In the genomic region with DNA sequence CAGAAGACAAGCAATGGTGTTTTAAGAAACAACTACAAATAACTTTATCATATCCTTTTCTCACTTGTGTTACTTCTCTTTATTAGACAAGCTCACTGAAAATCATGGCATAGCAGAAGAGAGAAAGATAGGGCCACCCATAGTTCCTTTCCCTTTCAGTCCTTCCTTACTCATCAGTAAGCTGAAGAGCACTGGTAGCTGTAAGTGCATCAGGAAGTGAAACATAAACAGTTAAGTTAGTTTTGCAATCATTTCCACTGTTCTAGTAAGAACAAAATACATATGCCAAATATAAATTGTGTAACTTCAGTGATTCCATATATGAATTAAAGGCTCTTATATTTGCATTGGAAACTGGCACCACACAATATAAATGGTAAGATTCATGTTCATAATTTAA, we compare ENCODE assay signal across 9 cellular contexts.
DNase-seq lines count a peak whose midpoint lies in the region; ATAC-seq and TF ChIP-seq lines count a peak whose summit lies in the region.
"Had no signal": no experiment of that assay in that cellular context is flagged by ENCODE, and none has a peak within 500 bp of the region (broad histone marks: within the 10 kb centered on the region; RNA-seq: fewer than 3 reads in every experiment).

No MANE protein-coding gene starts in this region.

- no peaks in the 10 kb centered on the region for H3K79me1 ChIP-seq in H9 (ENCODE audit: insufficient read depth, low read depth, low read length, poor library complexity, severe bottlenecking)

- H3K4me3 Mint-ChIP-seq in H9 = no peak overlapping the region
- H3K4me3 Mint-ChIP-seq: T-helper 1 cell treated with Interleukin-12 subunit alpha and Interleukin-12 subunit beta and Interleukin-4 antibody, amounts not matched to agents 30 μg/mL and 1 μg/mL, for 36 hours had no signal

- H3K56ac ChIP-seq in H9 (ENCODE audit: insufficient read length, low read depth, low read length) = no peak overlapping the region

- no peak overlapping the region for H2BK12ac ChIP-seq in H9 (ENCODE audit: insufficient read length, low read depth, low read length)

- H3K4me2 ChIP-seq in H9 (ENCODE audit: insufficient read depth, insufficient read length, low read length) = no peak overlapping the region

- no peak overlapping the region for H3K9ac ChIP-seq in H9 (ENCODE audit: extremely low read depth, insufficient read length, low read length)

- no peaks in the 10 kb centered on the region for H3K9me3 ChIP-seq in H9 (ENCODE audit: control insufficient read depth, low read depth, low read length)

- peak; percentile 12 for DNase-seq in CMK (ENCODE audit: low read depth)
- DNase-seq in fibroblast of the aortic adventitia (ENCODE audit: low read depth) = peak; percentile 13
- no peak for DNase-seq in H9
- DNase-seq in COLO668 (lab: John Stamatoyannopoulos, UW; ENCODE audit: unreplicated experiment) = no peak
- DNase-seq in superior temporal gyrus (ENCODE audit: extremely low spot score) = no peak

- H3K36me3 Mint-ChIP-seq in H9 (ENCODE audit: insufficient read depth in 1 of 3, low read depth in 3 of 3) = peaks cover 0 to 1% (median 0%) of the 10 kb centered on the region in 3 experiments; a peak in 1 of 7 replicates

- no peak overlapping the region for H3K18ac ChIP-seq in H9 (ENCODE audit: insufficient read length, low read depth, low read length)

- H2BK5ac ChIP-seq in H9 (ENCODE audit: insufficient read length, low read length) = no peak overlapping the region

- no peak overlapping the region for H4K91ac ChIP-seq in H9 (ENCODE audit: insufficient read length, low read depth, low read length)

- H2BK20ac ChIP-seq in H9 (ENCODE audit: low read depth, low read length, poor library complexity, severe bottlenecking) = no peak overlapping the region

- no peaks in the 10 kb centered on the region for H3K27me3 ChIP-seq in H9 (ENCODE audit: insufficient read depth, low read length)

- H4K20me1 ChIP-seq in H9 (ENCODE audit: control insufficient read depth, insufficient read depth, insufficient read length) = no peaks in the 10 kb centered on the region

- no peak overlapping the region for H4K5ac ChIP-seq in H9 (ENCODE audit: insufficient read length, low read depth, low read length)

- TF ChIP-seq CTCF in fibroblast of the aortic adventitia (IDR thresholded peaks at IDR 0.05; ENCODE audit: insufficient read depth, low read length) = no peak
- no peak for TF ChIP-seq CTCF in H9 (conservative IDR thresholded peaks at IDR 0.05)

- H3K4ac ChIP-seq in H9 (ENCODE audit: low read depth, low read length) = no peak overlapping the region

- no peaks in the 10 kb centered on the region; the same call in 1 of the 2 replicates for H3K27me3 Mint-ChIP-seq in H9 (ENCODE audit: low read depth)

- H3T11ph ChIP-seq in H9 (ENCODE audit: low read length) = no peak overlapping the region

- ATAC-seq in GM21515 (IDR thresholded peaks at IDR 0.05; ENCODE audit: unreplicated experiment) (peak; percentile 92), HG03575 (IDR thresholded peaks at IDR 0.05; ENCODE audit: extremely low read depth, insufficient number of reproducible peaks, low FRiP score, unreplicated experiment) (peak; percentile 96)
- ATAC-seq in activated CD4-positive, CD25-positive, alpha-beta regulatory T cell treated with anti-CD3 and anti-CD28 coated beads, Interleukin-2, amount 50 U/mL, for 24 hours = no peak

- H3K4me1 Mint-ChIP-seq in H9 = peaks cover 3 to 7% of the 10 kb centered on the region in 2 experiments; a peak in 2 of 4 replicates

- H2BK15ac ChIP-seq in H9 (ENCODE audit: low read depth, low read length) = no peak overlapping the region

- H4K8ac ChIP-seq in H9 (replicated peaks; ENCODE audit: insufficient read length, low read depth, low read length) = no peak overlapping the region

- no peak overlapping the region for H2AK5ac ChIP-seq in H9 (ENCODE audit: insufficient read length, low read length)

- no peaks in the 10 kb centered on the region for H3K9me3 Mint-ChIP-seq in H9
- H3K9me3 Mint-ChIP-seq: T-helper 1 cell treated with Interleukin-12 subunit alpha and Interleukin-12 subunit beta and Interleukin-4 antibody, amounts not matched to agents 30 μg/mL and 1 μg/mL, for 36 hours had no signal

- no peak overlapping the region for H3K23ac ChIP-seq in H9 (ENCODE audit: insufficient read length, low read depth, low read length)

- no peak overlapping the region for H2AFZ ChIP-seq in H9 (ENCODE audit: low read length)

- no peak overlapping the region for H3K14ac ChIP-seq in H9 (ENCODE audit: insufficient read depth, low read length)

- H3K4me3 ChIP-seq in fibroblast of the aortic adventitia (ENCODE audit: low read depth, low read length) = no peak overlapping the region

- no peaks in the 10 kb centered on the region; the same call in 1 of the 2 replicates for H3K79me2 ChIP-seq in H9 (ENCODE audit: insufficient read depth, low read length)

- no peak overlapping the region for H2BK120ac ChIP-seq in H9 (ENCODE audit: low read depth, low read length, poor library complexity, severe bottlenecking)

- no peaks in the 10 kb centered on the region for H3K4me1 ChIP-seq in H9 (ENCODE audit: insufficient read depth, low read length)

- H3K27ac ChIP-seq in H9 (ENCODE audit: insufficient read length, low read depth, low read length) = no peak overlapping the region

- H3K27ac Mint-ChIP-seq in H9 = no peak overlapping the region
- H3K27ac Mint-ChIP-seq: T-helper 1 cell treated with Interleukin-12 subunit alpha and Interleukin-12 subunit beta and Interleukin-4 antibody, amounts not matched to agents 30 μg/mL and 1 μg/mL, for 36 hours had no signal

- H3K23me2 ChIP-seq in H9 (ENCODE audit: insufficient read length, low read depth, low read length, poor library complexity, severe bottlenecking) = no peaks in the 10 kb centered on the region

Comparison
In these comparisons a context has a peak if more than half of its experiments do, and no peak if none do; other contexts are left out.
1. DNase-seq: peak in CMK (single experiment) and fibroblast of the aortic adventitia (single experiment); none in H9 (single experiment), COLO668 (single experiment) and superior temporal gyrus (single experiment).
2. ATAC-seq: peak in GM21515 (single experiment) and HG03575 (single experiment); none in activated CD4-positive, CD25-positive, alpha-beta regulatory T cell treated with anti-CD3 and anti-CD28 coated beads, Interleukin-2, amount 50 U/mL, for 24 hours (0 of 2).